ENCODE assay signal across 22 cellular contexts in genomic region chr16:49092704-49093103, GRCh38.
"Had no signal": no experiment of that assay in that cellular context is flagged by ENCODE, and none has a peak within 500 bp of the region (broad histone marks: within the 10 kb centered on the region; RNA-seq: fewer than 3 reads in every experiment).

No MANE protein-coding gene starts in this region.

- DNase-seq: activated CD4-positive, alpha-beta memory T cell treated with anti-CD3 and anti-CD28 coated beads, Interleukin-2, amount 10 ng/mL, durations not matched to agents 7 days and 5 days; activated CD4-positive, alpha-beta T cell treated with anti-CD3 and anti-CD28 coated beads, Interleukin-2, amount 10 ng/mL, durations not matched to agents 7 days and 5 days; activated CD4-positive, CD25-positive, alpha-beta regulatory T cell treated with anti-CD3 and anti-CD28 coated beads, Interleukin-2, amount 50 U/mL, for 72 hours; activated CD8-positive, alpha-beta memory T cell treated with anti-CD3 and anti-CD28 coated beads, Interleukin-2, amount 50 U/mL, for 48 hours; activated gamma-delta T cell; activated naive CD4-positive, alpha-beta T cell treated with anti-CD3 and anti-CD28 coated beads, Interleukin-2, amount 10 ng/mL, durations not matched to agents 7 days and 5 days; activated T-cell treated with anti-CD3 and anti-CD28 coated beads, Interleukin-2, amount 50 U/mL, for 24 hours; amniotic stem cell; brain microvascular endothelial cell; caudate nucleus; heart left ventricle; hypothalamus; kidney glomerular epithelial cell; left ventricle myocardium inferior; right lobe of liver; stimulated activated CD4-positive, alpha-beta T cell treated with anti-CD3 and anti-CD28 coated beads, Interleukin-2, amount 100 ng/mL, for 48 hours; stimulated activated naive CD4-positive, alpha-beta T cell treated with Interleukin-2 at 50 U/mL for 16 hours; T-helper 2 cell had no signal

- H3K4me3 ChIP-seq: heart left ventricle, left ventricle myocardium inferior, lung, right lobe of liver, tibial nerve had no signal

- ATAC-seq: esophagus mucosa, foreskin keratinocyte, heart left ventricle, right lobe of liver had no signal
